In the genomic region with DNA sequence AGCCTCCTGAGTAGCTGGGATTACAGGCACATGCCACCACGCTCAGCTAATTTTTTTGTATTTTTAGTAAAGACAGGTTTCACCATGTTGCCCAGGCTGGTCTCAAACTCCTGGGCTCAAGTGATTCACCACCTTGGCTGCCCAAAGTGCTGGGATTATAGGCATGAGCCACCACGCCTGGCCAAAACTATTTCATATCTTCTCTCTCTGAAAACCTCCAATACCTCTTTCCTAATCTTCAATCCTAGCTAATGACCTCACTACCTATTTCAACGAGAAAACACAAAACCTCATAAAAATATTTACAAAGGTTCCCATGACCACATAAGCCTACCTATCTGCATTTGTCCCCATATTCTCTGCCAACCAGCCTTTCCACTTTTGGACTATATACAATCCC, we compare ENCODE assay signal across 20 cellular contexts. TPM values are rescaled to one million over a fixed set of nuclear protein-coding genes. Genes with fewer than 3 reads are reported as not detected.
DNase-seq lines count a peak whose midpoint lies in the region; ATAC-seq and TF ChIP-seq lines count a peak whose summit lies in the region.
"Had no signal": no experiment of that assay in that cellular context is flagged by ENCODE, and none has a peak within 500 bp of the region (broad histone marks: within the 10 kb centered on the region; RNA-seq: fewer than 3 reads in every experiment).

No MANE protein-coding gene starts in this region.

- TF ChIP-seq CTCF in MCF 10A (IDR thresholded peaks at IDR 0.05; ENCODE audit: unreplicated experiment) (no peak), breast epithelium (IDR thresholded peaks at IDR 0.05) (no peak), RWPE2 (IDR thresholded peaks at IDR 0.05; ENCODE audit: poor library complexity, severe bottlenecking) (no peak), foreskin keratinocyte (conservative IDR thresholded peaks at IDR 0.05) (no peak), hepatocyte (IDR thresholded peaks at IDR 0.05; ENCODE audit: poor library complexity) (no peak), thyroid gland (IDR thresholded peaks at IDR 0.05) (no peak)

- H3K4me1 ChIP-seq in breast epithelium: no peaks in the 10 kb centered on the region
- H3K4me1 ChIP-seq in RWPE2 (ENCODE audit: insufficient read depth, poor library complexity, severe bottlenecking): no peaks in the 10 kb centered on the region
- H3K4me1 ChIP-seq in foreskin keratinocyte: no peaks in the 10 kb centered on the region
- no peaks in the 10 kb centered on the region for H3K4me1 ChIP-seq in hepatocyte (ENCODE audit: insufficient read depth)
- no peaks in the 10 kb centered on the region for H3K4me1 ChIP-seq in thyroid gland

- no peaks in the 10 kb centered on the region for H3K9me3 ChIP-seq in breast epithelium
- no peaks in the 10 kb centered on the region for H3K9me3 ChIP-seq in RWPE2 (ENCODE audit: severe bottlenecking)
- no peaks in the 10 kb centered on the region for H3K9me3 ChIP-seq in hepatocyte (ENCODE audit: low read depth)
- no peaks in the 10 kb centered on the region for H3K9me3 ChIP-seq in thyroid gland

- POLR2A ChIA-PET in MCF 10A (lab: Yijun Ruan, JAX): interaction anchor here (0.6 to 0.8 kb wide), 2 partner anchors 22 to 33 kb away, joined by 4 read pairs; no protein-coding TSS in a partner anchor

- CTCF ChIA-PET in MCF 10A (lab: Yijun Ruan, JAX): interaction anchor here (0.7 kb wide), 1 partner anchor 605 kb away, joined by 4 read pairs; no protein-coding TSS in a partner anchor

- no peak overlapping the region for H3K4me2 ChIP-seq in hepatocyte
- H3K4me2 ChIP-seq: PC-9 had no signal

- no peak for TF ChIP-seq POLR2A in breast epithelium (IDR thresholded peaks at IDR 0.05)
- no peak for TF ChIP-seq POLR2A in thyroid gland (IDR thresholded peaks at IDR 0.05)

- no peaks in the 10 kb centered on the region for H3K27me3 ChIP-seq in breast epithelium
- H3K27me3 ChIP-seq in RWPE2 (ENCODE audit: insufficient read depth, poor library complexity, severe bottlenecking): no peaks in the 10 kb centered on the region
- no peaks in the 10 kb centered on the region for H3K27me3 ChIP-seq in foreskin keratinocyte
- no peaks in the 10 kb centered on the region for H3K27me3 ChIP-seq in hepatocyte
- no peaks in the 10 kb centered on the region for H3K27me3 ChIP-seq in thyroid gland

- whole genome bisulfite sequencing in hepatocyte (ENCODE audit: low lambda C conversion rate, missing lambda C conversion rate): 92% methylated on average over 3 of the region's 3 CpGs
- WGBS in thyroid gland, 2 donors: 88 to 96% methylated on average over 3 of the region's 3 CpGs

- BruUV-seq in MCF 10A (replicated peaks; lab: Mats Ljungman, UMichigan): no TSS peak

- DNase-seq in MCF 10A (ENCODE audit: unreplicated experiment): peak; percentile 52
- DNase-seq in breast epithelium (ENCODE audit: low spot score in 2 of 2): no peak
- DNase-seq in RWPE2 (ENCODE audit: low spot score): no peak
- DNase-seq in foreskin keratinocyte: peak; percentile 63 to 89
- no peak for DNase-seq in AG08396 (ENCODE audit: low spot score)
- no peak for DNase-seq in hepatocyte (ENCODE audit: low spot score)
- no peak for DNase-seq in NCI-H1694 (lab: John Stamatoyannopoulos, UW)
- no peak for DNase-seq in thyroid gland
- DNase-seq: C1 segment of cervical spinal cord; CD8-positive, alpha-beta memory T cell; DND-41; GDM1; GOT3; NCI-H1048; NCI-H1436; NCI-H2029; NCI-H526 had no signal

- intact Hi-C loops in MCF 10A (cut with micrococcal nuclease): no loop called here
- intact Hi-C loops in breast epithelium (cut with DNase I; ENCODE audit: low total_unique reads): no loop called here
- intact Hi-C loops in thyroid gland (cut with DNase I): no loop called here

- H3K4me3 ChIP-seq in breast epithelium (no peak overlapping the region), RWPE2 (ENCODE audit: severe bottlenecking) (no peak overlapping the region), hepatocyte (no peak overlapping the region), thyroid gland (replicated peaks in 1 of 3) (no peak overlapping the region)
- H3K4me3 ChIP-seq: K562, PC-9 had no signal

- H3K27ac ChIP-seq in breast epithelium (no peak overlapping the region), RWPE2 (ENCODE audit: poor library complexity, severe bottlenecking) (no peak overlapping the region), foreskin keratinocyte (no peak overlapping the region), hepatocyte (no peak overlapping the region), thyroid gland (no peak overlapping the region)
- H3K27ac ChIP-seq: PC-9, RWPE1 had no signal

- peak overlapping the region; percentile 14 for H3K27ac Mint-ChIP-seq in MCF 10A (ENCODE audit: low read depth, unreplicated experiment)

- ATAC-seq in RWPE2 (ENCODE audit: low read depth): peak; percentile 70
- peak; percentile 73 for ATAC-seq in foreskin keratinocyte
- ATAC-seq: K562 had no signal

- no peak overlapping the region for H2AFZ ChIP-seq in hepatocyte
- H2AFZ ChIP-seq: PC-9 had no signal

- H3K79me2 ChIP-seq in hepatocyte: no peaks in the 10 kb centered on the region

- peaks cover 11% of the 10 kb centered on the region for H3K4me1 Mint-ChIP-seq in MCF 10A (ENCODE audit: insufficient read depth, unreplicated experiment)
- H3K4me1 Mint-ChIP-seq: CD8-positive, alpha-beta memory T cell had no signal

- H4K20me1 ChIP-seq in hepatocyte (ENCODE audit: insufficient read depth, poor library complexity, severe bottlenecking): no peaks in the 10 kb centered on the region

- H3K4me3 Mint-ChIP-seq in MCF 10A (ENCODE audit: unreplicated experiment): no peak overlapping the region
- H3K4me3 Mint-ChIP-seq: CD8-positive, alpha-beta memory T cell had no signal

- H3K9me2 ChIP-seq in hepatocyte (replicated peaks; ENCODE audit: insufficient read depth): no peaks in the 10 kb centered on the region

- H3K36me3 ChIP-seq in breast epithelium (no peaks in the 10 kb centered on the region), RWPE2 (ENCODE audit: low read depth) (no peaks in the 10 kb centered on the region), hepatocyte (replicated peaks; ENCODE audit: insufficient read depth, low read depth) (no peaks in the 10 kb centered on the region), thyroid gland (no peaks in the 10 kb centered on the region)

- no peaks in the 10 kb centered on the region for H3K36me3 Mint-ChIP-seq in MCF 10A (ENCODE audit: insufficient read depth, unreplicated experiment)

- H3K9me3 Mint-ChIP-seq in MCF 10A (ENCODE audit: unreplicated experiment): peaks cover 17% of the 10 kb centered on the region

- H3K27me3 Mint-ChIP-seq in MCF 10A (ENCODE audit: insufficient read depth, unreplicated experiment): no peaks in the 10 kb centered on the region
- H3K27me3 Mint-ChIP-seq: CD8-positive, alpha-beta memory T cell had no signal

RNA-seq across cellular contexts. Expression of a gene that starts 32.3 kb away (rescaled TPM):
- total RNA-seq in MCF 10A (2022) (17.7 and 18.8 TPM in 2 replicates), breast epithelium (100 to 1,000 TPM in 1 of 3 donors, 10 to 100 TPM in 2; 16.6 to 115 (median 32.4) TPM), foreskin keratinocyte (0.11 TPM in 1 of 2 replicates, not detected in the other), hepatocyte (0.40 and 2.2 TPM in 2 replicates), thyroid gland (10 to 100 TPM; 34.5 to 81.9 (median 71.1) TPM)
- polyA plus RNA-seq in foreskin keratinocyte (not detected in 2 replicates), hepatocyte (1.6 and 3.7 TPM in 2 replicates)
- total RNA-seq: PC-9 had no signal
- polyA plus RNA-seq: CD8-positive, alpha-beta memory T cell had no signal

Comparison
In these comparisons a context has a peak if more than half of its experiments do, and no peak if none do; other contexts are left out.
1. DNase-seq: peak in MCF 10A (single experiment) and foreskin keratinocyte (2 of 2); none in breast epithelium (0 of 2), RWPE2 (single experiment), AG08396 (single experiment), hepatocyte (single experiment), NCI-H1694 (single experiment) and thyroid gland (0 of 2).